ENCODE assay signal across 8 cellular contexts in the genomic region with DNA sequence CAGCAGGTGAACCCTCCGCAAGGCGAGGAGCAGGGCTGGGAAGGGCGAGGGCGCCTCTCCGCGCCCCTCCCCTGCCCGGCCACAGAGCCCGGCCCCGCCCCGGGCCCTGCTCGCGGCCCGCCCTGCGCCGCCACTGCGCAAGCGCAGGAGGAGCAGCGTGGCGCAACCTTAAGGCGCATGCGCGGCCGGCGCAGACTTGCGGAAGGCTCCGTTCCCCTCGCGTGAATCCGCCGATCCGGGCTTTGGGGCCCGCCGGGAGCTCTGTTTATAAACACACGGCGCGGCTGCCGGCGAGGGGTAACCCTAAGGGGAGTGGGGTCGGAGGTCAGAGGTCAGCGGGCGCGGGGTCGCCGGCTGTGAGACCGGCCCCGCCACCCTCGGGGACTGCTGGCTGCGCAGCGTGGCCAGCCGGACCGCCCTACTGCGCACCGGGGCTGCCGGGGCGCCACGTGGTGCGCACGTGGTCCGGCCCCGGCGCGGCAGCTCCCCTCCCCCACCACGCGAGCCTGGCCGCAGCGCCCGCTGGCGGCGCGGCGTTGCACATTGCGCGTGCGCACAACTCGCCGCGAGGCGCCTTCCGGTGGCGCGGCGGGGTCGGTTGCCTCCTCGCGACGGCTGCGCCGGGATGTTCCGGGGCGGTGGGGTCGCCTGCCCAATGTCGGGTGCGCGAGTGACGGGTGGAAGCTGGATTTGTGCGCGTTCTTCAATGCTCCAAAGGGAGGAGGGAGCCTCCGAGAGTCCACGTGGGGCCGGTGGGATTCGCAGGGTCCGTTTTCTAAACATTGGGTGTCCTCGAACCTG. TPM values are rescaled to one million over a fixed set of nuclear protein-coding genes. Genes with fewer than 3 reads are reported as not detected.
DNase-seq lines count a peak whose midpoint lies in the region; ATAC-seq and TF ChIP-seq lines count a peak whose summit lies in the region.

No MANE protein-coding gene starts in this region.

- TF ChIP-seq CTCF in AG10803 (conservative IDR thresholded peaks at IDR 0.05; ENCODE audit: low read length): peak; percentile 21; the same call in 1 of the 2 replicates

- H3K4me3 ChIP-seq in AG10803 (ENCODE audit: low read length): peak overlapping the region; percentile 76

- peak; percentile 90 for DNase-seq in AG10803 (ENCODE audit: low read depth)
- DNase-seq in NCI-H2227 (lab: John Stamatoyannopoulos, UW; ENCODE audit: unreplicated experiment): peak; percentile 96
- DNase-seq in cerebellum (ENCODE audit: low spot score): peak; percentile 96
- DNase-seq in left colon: peak; percentile 90 to 97
- DNase-seq in stimulated activated CD4-positive, alpha-beta T cell treated with anti-CD3 and anti-CD28 coated beads, Interleukin-1b, Interleukin-23, amount 100 ng/mL, for 48 hours: peak; percentile 93

- ATAC-seq in GM18907 (IDR thresholded peaks at IDR 0.05; ENCODE audit: unreplicated experiment): peak; percentile 77
- ATAC-seq in HG03139 (IDR thresholded peaks at IDR 0.05; ENCODE audit: unreplicated experiment): peak; percentile 71
- ATAC-seq in activated CD4-positive, CD25-positive, alpha-beta regulatory T cell treated with anti-CD3 and anti-CD28 coated beads, Interleukin-2, amount 50 U/mL, for 24 hours: peak; percentile 80 to 83
- peak; percentile 97 for ATAC-seq in left colon

- intact Hi-C loops in left colon (cut with DNase I, micrococcal nuclease): loop anchor here (5.0 to 10.0 kb wide), 2 partner anchors 40 to 53 kb away; partner anchors contain the start of gene FOXK1 (in 1 of the 2)

RNA-seq across cellular contexts. Expression of gene FOXK1, which starts 40.2 kb away (rescaled TPM):
- total RNA-seq in cerebellum (32.2 TPM), left colon (10 to 100 TPM; 19.9 to 28.3 TPM)

Comparison
In these comparisons a context has a peak if more than half of its experiments do, and no peak if none do; other contexts are left out.
1. Peak in every context shown above with its lines: DNase-seq, ATAC-seq and H3K4me3 ChIP-seq.